Comparison of ENCODE assay signal across 9 cellular contexts in genomic region chr6:159978291-159979135, GRCh38. TPM values are rescaled to one million over a fixed set of nuclear protein-coding genes. Genes with fewer than 3 reads are reported as not detected.
DNase-seq lines count a peak whose midpoint lies in the region; ATAC-seq, FAIRE-seq and TF ChIP-seq lines count a peak whose summit lies in the region.
"Had no signal": no experiment of that assay in that cellular context is flagged by ENCODE, and none has a peak within 500 bp of the region (broad histone marks: within the 10 kb centered on the region; RNA-seq: fewer than 3 reads in every experiment).

No MANE protein-coding gene starts in this region.

- no peak for DNase-seq in A549 (ENCODE audit: low read depth in 1 of 2, low spot score in 1 of 2)
- no peak for DNase-seq in GM18507 (ENCODE audit: extremely low spot score, insufficient read length, low read depth)
- no peak for DNase-seq in right cardiac atrium
- no peak for DNase-seq in transverse colon
- no peak for DNase-seq in NCI-H774 (lab: John Stamatoyannopoulos, UW)
- no peak for DNase-seq in SIG-M5 treated with dmso at 0.1 percent for 504 hours (lab: John Stamatoyannopoulos, UW; ENCODE audit: unreplicated experiment)

- in situ Hi-C loops in transverse colon (cut with MboI; ENCODE audit: low pct_ligation_motif_present in 1 of 4, low pct_unique_long_range_greater_than_20kb in 1 of 4, low sequenced_read_pairs in 3 of 4): no loop called here

- WGBS in A549 (ENCODE audit: missing lambda C conversion rate): 74% methylated on average over 10 of the region's 13 CpGs
- WGBS in right cardiac atrium: 52% methylated on average over 13 of the region's 13 CpGs
- WGBS in transverse colon (ENCODE audit: low coverage in 1 of 2), 2 donors: 50 to 54% methylated on average over 7 to 13 of the region's 13 CpGs

- CTCF ChIA-PET in A549 (lab: Yijun Ruan, JAX): no interaction called here

- H3K36me3 Mint-ChIP-seq in T-helper 1 cell treated with Interleukin-12 subunit alpha and Interleukin-12 subunit beta and Interleukin-4 antibody, amounts not matched to agents 30 μg/mL and 1 μg/mL, for 36 hours (ENCODE audit: low read depth): peaks cover 6% of the 10 kb centered on the region

- no peak for TF ChIP-seq RAD21 in A549 (conservative IDR thresholded peaks at IDR 0.05 in 1 of 2, IDR thresholded peaks at IDR 0.05 in 1 of 2)

- POLR2A ChIA-PET in A549 (lab: Yijun Ruan, JAX): no interaction called here

- H3K4me3 ChIP-seq in A549 (no peak overlapping the region), right cardiac atrium (ENCODE audit: low read length) (no peak overlapping the region), transverse colon (no peak overlapping the region)
- H3K4me3 ChIP-seq: HAP-1 had no signal

- FAIRE-seq in A549 (lab: Jason Lieb, UNC) (no peak), GM18507 (lab: Jason Lieb, UNC) (peak; percentile 79)

- TF ChIP-seq POLR2A in A549 (IDR thresholded peaks at IDR 0.05; ENCODE audit: low read length) (no peak), transverse colon (IDR thresholded peaks at IDR 0.05) (no peak)

- peaks cover 35% of the 10 kb centered on the region for H3K4me1 ChIP-seq in A549
- peaks cover 38% of the 10 kb centered on the region for H3K4me1 ChIP-seq in right cardiac atrium (ENCODE audit: control insufficient read depth, insufficient read depth, low read length)
- peaks cover 34 to 90% (median 59%) of the 10 kb centered on the region in 4 donors for H3K4me1 ChIP-seq in transverse colon

- H3K4me2 ChIP-seq in A549: 0 out of 3 replicates have a peak overlapping the region, but pooled peaks have one; percentile 33

- peaks cover 91% of the 10 kb centered on the region for H3K4me1 Mint-ChIP-seq in T-helper 1 cell treated with Interleukin-12 subunit alpha and Interleukin-12 subunit beta and Interleukin-4 antibody, amounts not matched to agents 30 μg/mL and 1 μg/mL, for 36 hours (ENCODE audit: low read depth)

- no peaks in the 10 kb centered on the region for H3K27me3 Mint-ChIP-seq in T-helper 1 cell treated with Interleukin-12 subunit alpha and Interleukin-12 subunit beta and Interleukin-4 antibody, amounts not matched to agents 30 μg/mL and 1 μg/mL, for 36 hours (ENCODE audit: low read depth)

- H3K36me3 ChIP-seq in transverse colon: no peaks in the 10 kb centered on the region
- H3K36me3 ChIP-seq: HAP-1 had no signal

- intact Hi-C loops in right cardiac atrium (cut with DNase I) (loop anchor here in 3 of 4 donors (10.0 kb wide), 2 partner anchors 56 to 66 kb away; no protein-coding TSS in a partner anchor), transverse colon (cut with DNase I; ENCODE audit: low total_unique reads) (no loop called here)

- TF ChIP-seq EP300 in A549 (IDR thresholded peaks at IDR 0.05) (no peak), transverse colon (IDR thresholded peaks at IDR 0.05; ENCODE audit: low read depth) (no peak)

- peak overlapping the region; percentile 93 for H3K27ac Mint-ChIP-seq in T-helper 1 cell treated with Interleukin-12 subunit alpha and Interleukin-12 subunit beta and Interleukin-4 antibody, amounts not matched to agents 30 μg/mL and 1 μg/mL, for 36 hours

- peak overlapping the region; percentile 85 for H3K4me3 Mint-ChIP-seq in T-helper 1 cell treated with Interleukin-12 subunit alpha and Interleukin-12 subunit beta and Interleukin-4 antibody, amounts not matched to agents 30 μg/mL and 1 μg/mL, for 36 hours

- H3K9me3 Mint-ChIP-seq in T-helper 1 cell treated with Interleukin-12 subunit alpha and Interleukin-12 subunit beta and Interleukin-4 antibody, amounts not matched to agents 30 μg/mL and 1 μg/mL, for 36 hours: no peaks in the 10 kb centered on the region

- no peak for ATAC-seq in A549
- ATAC-seq in HG02981 (IDR thresholded peaks at IDR 0.05; ENCODE audit: unreplicated experiment): peak; percentile 20
- no peak for ATAC-seq in right cardiac atrium

- TF ChIP-seq CTCF in A549 (IDR thresholded peaks at IDR 0.05): no peak
- TF ChIP-seq CTCF in transverse colon (IDR thresholded peaks at IDR 0.05): no peak

- H3K9me3 ChIP-seq in A549 (no peaks in the 10 kb centered on the region), right cardiac atrium (ENCODE audit: control insufficient read depth, low read length) (no peaks in the 10 kb centered on the region), transverse colon (no peaks in the 10 kb centered on the region)
- H3K9me3 ChIP-seq: HAP-1 had no signal

- H3K27ac ChIP-seq in A549 (0 out of 6 replicates have a peak overlapping the region, but pooled peaks of 1 of the 2 experiments have one; percentile 7), right cardiac atrium (ENCODE audit: low read length) (peak overlapping the region; percentile 65), transverse colon (peak overlapping the region; percentile 30 to 71 (median 60))

- H3K27me3 ChIP-seq in right cardiac atrium (ENCODE audit: control insufficient read depth, insufficient read depth): no peaks in the 10 kb centered on the region
- no peaks in the 10 kb centered on the region for H3K27me3 ChIP-seq in transverse colon

TF ChIP-seq in A549, 52 proteins besides CTCF, POLR2A, EP300 and RAD21:
- TF ChIP-seq JUNB (IDR thresholded peaks at IDR 0.05) (no peak), RCOR1 (IDR thresholded peaks at IDR 0.05; ENCODE audit: low read depth, low read length) (no peak), KDM1A (IDR thresholded peaks at IDR 0.05; ENCODE audit: low read depth) (no peak), SREBF2 (IDR thresholded peaks at IDR 0.05) (no peak), POLR2AphosphoS2 (conservative IDR thresholded peaks at IDR 0.05; ENCODE audit: low read length) (no peak), HES2 (IDR thresholded peaks at IDR 0.05) (no peak), HMGXB4 (CRISPR knock-in tag; IDR thresholded peaks at IDR 0.05; ENCODE audit: borderline replicate concordance) (no peak), HEYL (CRISPR knock-in tag; IDR thresholded peaks at IDR 0.05) (no peak), BCL3 (IDR thresholded peaks at IDR 0.05) (no peak), CHD2 (IDR thresholded peaks at IDR 0.05; ENCODE audit: low read length, partially characterized antibody) (no peak), JUN (IDR thresholded peaks at IDR 0.05) (no peak)

RNA-seq across cellular contexts. Expression of gene IGF2R, which starts 9.6 kb away (rescaled TPM):
- polyA plus RNA-seq in A549 (2011; rRNA removed) (17.6 and 25.6 TPM in 2 replicates), A549 (2017; fragmentation: RNase III; extraction: RNeasy Plus Mini Kit Qiagen cat#74134 plus additional on column Dnase treatment) (22.6 to 24.9 TPM (median 24.3 TPM) in 3 replicates), right cardiac atrium (19.6 TPM)
- polyA plus RNA-seq in A549 (2012; cell fraction: cytosol; rRNA removed): 7.9 and 9.3 TPM in 2 replicates
- polyA plus RNA-seq in A549 (2012; cell fraction: nucleus; rRNA removed): 23.2 and 26.5 TPM in 2 replicates
- 60.7 and 108 TPM in 2 replicates for polyA minus RNA-seq in A549 (2011; rRNA and poly(A)+ RNA removed)
- total RNA-seq in right cardiac atrium (10 to 100 TPM; 41.4 to 48.9 (median 46.6) TPM), transverse colon (100 to 1,000 TPM in 1 of 4 donors, 10 to 100 TPM in 3; 48.8 to 106 (median 92.3) TPM)
